23 cellular contexts compared by ENCODE assay signal in genomic region chr11:2724653-2725366, GRCh38. TPM values are rescaled to one million over a fixed set of nuclear protein-coding genes. Genes with fewer than 3 reads are reported as not detected.
A peak's percentile ranks its signal among the peaks of the same experiment; 100 is the strongest.
DNase-seq lines count a peak whose midpoint lies in the region; ATAC-seq and TF ChIP-seq lines count a peak whose summit lies in the region.
"Had no signal": no experiment of that assay in that cellular context is flagged by ENCODE, and none has a peak within 500 bp of the region (broad histone marks: within the 10 kb centered on the region; RNA-seq: fewer than 3 reads in every experiment).

No MANE protein-coding gene starts in this region.

- peaks cover 97% of the 10 kb centered on the region for H3K4me1 Mint-ChIP-seq in nephron progenitor cell
- no peaks in the 10 kb centered on the region for H3K4me1 Mint-ChIP-seq in CD8-positive, alpha-beta T cell (ENCODE audit: low read depth)
- H3K4me1 Mint-ChIP-seq: activated B cell treated with CpG ODN at 0.5 μM for 24 hours had no signal

- ATAC-seq in heart left ventricle, result peak in 3 of 4 donors; percentile 33 to 64 (median 55)
- no peak for ATAC-seq in CD8-positive, alpha-beta T cell
- ATAC-seq: activated naive CD4-positive, alpha-beta T cell treated with anti-CD3 and anti-CD28 coated beads, Interleukin-2, amount 50 U/mL, for 72 hours; activated T-cell treated with anti-CD3 and anti-CD28 coated beads, Interleukin-2, amount 50 U/mL, for 72 hours had no signal

- H3K27ac ChIP-seq in heart left ventricle (peak overlapping the region in 1 of 12 donors; percentile 3), tibial nerve (peak overlapping the region; percentile 62 to 88 (median 80))
- H3K27ac ChIP-seq in CD8-positive, alpha-beta T cell (ENCODE audit: low read depth, low read length), result no peak overlapping the region
- H3K27ac ChIP-seq: brain microvascular endothelial cell, dorsolateral prefrontal cortex, neutrophil, right lobe of liver had no signal

- peaks cover 19% of the 10 kb centered on the region for H3K27me3 Mint-ChIP-seq in nephron progenitor cell (ENCODE audit: low read depth, poor library complexity)
- H3K27me3 Mint-ChIP-seq in CD8-positive, alpha-beta T cell (ENCODE audit: low read depth), result no peaks in the 10 kb centered on the region
- H3K27me3 Mint-ChIP-seq: activated B cell treated with CpG ODN at 0.5 μM for 24 hours had no signal

- CTCF ChIA-PET in CD8-positive, alpha-beta T cell (lab: Charles Lee), result no interaction called here

- WGBS in heart left ventricle, 4 donors, result 58 to 74% (median 65%) methylated on average over 15 to 20 of the region's 20 CpGs
- WGBS in tibial nerve, 2 donors, result 66 to 67% methylated on average over 18 to 20 of the region's 20 CpGs

- no peak overlapping the region for H3K27ac Mint-ChIP-seq in nephron progenitor cell
- no peak overlapping the region for H3K27ac Mint-ChIP-seq in CD8-positive, alpha-beta T cell
- H3K27ac Mint-ChIP-seq: activated B cell treated with CpG ODN at 0.5 μM for 24 hours; activated naive CD4-positive, alpha-beta T cell treated with anti-CD3 and anti-CD28 coated beads, Interleukin-2, amount 50 U/mL, for 72 hours; activated T-cell treated with anti-CD3 and anti-CD28 coated beads, Interleukin-2, amount 50 U/mL, for 72 hours had no signal

- intact Hi-C loops in heart left ventricle (cut with DNase I), result no loop called here
- intact Hi-C loops in CD8-positive, alpha-beta T cell (cut with DNase I, micrococcal nuclease), result no loop called here

- H3K9me3 Mint-ChIP-seq in nephron progenitor cell, result no peaks in the 10 kb centered on the region
- no peaks in the 10 kb centered on the region for H3K9me3 Mint-ChIP-seq in CD8-positive, alpha-beta T cell
- H3K9me3 Mint-ChIP-seq: activated B cell treated with CpG ODN at 0.5 μM for 24 hours; activated naive CD4-positive, alpha-beta T cell treated with anti-CD3 and anti-CD28 coated beads, Interleukin-2, amount 50 U/mL, for 72 hours; activated T-cell treated with anti-CD3 and anti-CD28 coated beads, Interleukin-2, amount 50 U/mL, for 72 hours had no signal

- no peak overlapping the region for H3K4me3 ChIP-seq in heart left ventricle
- no peak overlapping the region for H3K4me3 ChIP-seq in tibial nerve
- no peak overlapping the region for H3K4me3 ChIP-seq in CD8-positive, alpha-beta T cell (ENCODE audit: low read depth, low read length)
- H3K4me3 ChIP-seq: dorsolateral prefrontal cortex, right lobe of liver had no signal

- POLR2A ChIA-PET in CD8-positive, alpha-beta T cell (lab: Charles Lee), result no interaction called here

- no peaks in the 10 kb centered on the region for H3K36me3 Mint-ChIP-seq in nephron progenitor cell (ENCODE audit: low read depth)
- H3K36me3 Mint-ChIP-seq in CD8-positive, alpha-beta T cell, result peaks cover 4% of the 10 kb centered on the region
- H3K36me3 Mint-ChIP-seq: activated naive CD4-positive, alpha-beta T cell treated with anti-CD3 and anti-CD28 coated beads, Interleukin-2, amount 50 U/mL, for 72 hours had no signal

- no peaks in the 10 kb centered on the region for H3K36me3 ChIP-seq in heart left ventricle
- no peaks in the 10 kb centered on the region for H3K36me3 ChIP-seq in tibial nerve
- no peaks in the 10 kb centered on the region for H3K36me3 ChIP-seq in CD8-positive, alpha-beta T cell (ENCODE audit: insufficient read depth, low read length)
- H3K36me3 ChIP-seq: brain microvascular endothelial cell, neutrophil, right lobe of liver had no signal

- TF ChIP-seq EP300 in tibial nerve (IDR thresholded peaks at IDR 0.05), result peak in 1 of 2 donors; percentile 49

- H3K9me3 ChIP-seq in heart left ventricle (no peaks in the 10 kb centered on the region), tibial nerve (no peaks in the 10 kb centered on the region)
- no peaks in the 10 kb centered on the region for H3K9me3 ChIP-seq in CD8-positive, alpha-beta T cell (ENCODE audit: low read length)
- H3K9me3 ChIP-seq: neutrophil, right lobe of liver had no signal

- TF ChIP-seq POLR2A in heart left ventricle (IDR thresholded peaks at IDR 0.05) (no peak), tibial nerve (IDR thresholded peaks at IDR 0.05) (no peak)

- H3K4me1 ChIP-seq in heart left ventricle (peaks cover 0 to 26% (median 3%) of the 10 kb centered on the region in 12 donors), tibial nerve (peaks cover 0 to 61% (median 24%) of the 10 kb centered on the region in 4 donors)
- H3K4me1 ChIP-seq in CD8-positive, alpha-beta T cell (ENCODE audit: insufficient read depth, low read length), result no peaks in the 10 kb centered on the region
- H3K4me1 ChIP-seq: right lobe of liver had no signal

- peak; percentile 32 for DNase-seq in astrocyte of the hippocampus (ENCODE audit: low read depth, low spot score)
- DNase-seq in heart left ventricle, result peak in 3 of 5 donors; percentile 37 to 76 (median 62)
- no peak for DNase-seq in nephron progenitor cell
- DNase-seq in tibial nerve (ENCODE audit: low spot score in 2 of 2), result peak; percentile 52 to 61
- no peak for DNase-seq in GDM1 (lab: John Stamatoyannopoulos, UW)
- DNase-seq in CD8-positive, alpha-beta T cell, result no peak
- no peak for DNase-seq in NCI-H1930 (lab: John Stamatoyannopoulos, UW)
- DNase-seq in glomerular visceral epithelial cell (ENCODE audit: extremely low spot score), result no peak
- DNase-seq: activated B cell treated with CpG ODN at 0.5 μM for 24 hours; activated CD8-positive, alpha-beta memory T cell treated with anti-CD3 and anti-CD28 coated beads for 24 hours; activated T-cell treated with anti-CD3 and anti-CD28 coated beads, Interleukin-2, amount 50 U/mL, for 72 hours; brain microvascular endothelial cell; dorsolateral prefrontal cortex; HCEC 1CT; NCI-H1092; NCI-H748 treated with DMSO at 0.1 percent for 48 hours; OCI-M1; right lobe of liver; SIG-M5; stimulated activated CD4-positive, alpha-beta T cell treated with anti-CD3 and anti-CD28 coated beads, Interleukin-2, amount 100 ng/mL, for 24 hours; T-helper 2 cell had no signal

- H3K27me3 ChIP-seq in heart left ventricle (no peaks in the 10 kb centered on the region), tibial nerve (no peaks in the 10 kb centered on the region)
- H3K27me3 ChIP-seq in CD8-positive, alpha-beta T cell (ENCODE audit: insufficient read depth, low read length), result no peaks in the 10 kb centered on the region
- H3K27me3 ChIP-seq: dorsolateral prefrontal cortex, neutrophil, right lobe of liver had no signal

- peak overlapping the region; percentile 8 for H3K4me3 Mint-ChIP-seq in nephron progenitor cell
- no peak overlapping the region for H3K4me3 Mint-ChIP-seq in CD8-positive, alpha-beta T cell
- H3K4me3 Mint-ChIP-seq: activated B cell treated with CpG ODN at 0.5 μM for 24 hours; activated T-cell treated with anti-CD3 and anti-CD28 coated beads, Interleukin-2, amount 50 U/mL, for 72 hours had no signal

- TF ChIP-seq CTCF in heart left ventricle (IDR thresholded peaks at IDR 0.05) (no peak), nephron progenitor cell (IDR thresholded peaks at IDR 0.05) (no peak), tibial nerve (IDR thresholded peaks at IDR 0.05) (no peak)
- no peak for TF ChIP-seq CTCF in CD8-positive, alpha-beta T cell (IDR thresholded peaks at IDR 0.05)

RNA-seq across cellular contexts. Expression of gene KCNQ1OT1, which starts 25.0 kb away (rescaled TPM):
- total RNA-seq in heart left ventricle, result under 1 TPM; 0.28 to 0.93 (median 0.40) TPM
- under 1 TPM; 0.14 to 0.57 TPM for polyA plus RNA-seq in heart left ventricle
- total RNA-seq in tibial nerve, result 1 to 10 TPM; 6.3 to 8.0 (median 7.7) TPM
- total RNA-seq in CD8-positive, alpha-beta T cell, result under 1 TPM; 0.42 to 0.52 TPM

Comparison
In these comparisons a context has a peak if more than half of its experiments do, and no peak if none do; other contexts are left out.
1. DNase-seq: peak in astrocyte of the hippocampus (single experiment), heart left ventricle (3 of 5) and tibial nerve (2 of 2); none in nephron progenitor cell (single experiment), GDM1 (single experiment), CD8-positive, alpha-beta T cell (0 of 7), NCI-H1930 (0 of 2) and glomerular visceral epithelial cell (single experiment).